Comparison of ENCODE assay signal across 32 cellular contexts in the genomic region with DNA sequence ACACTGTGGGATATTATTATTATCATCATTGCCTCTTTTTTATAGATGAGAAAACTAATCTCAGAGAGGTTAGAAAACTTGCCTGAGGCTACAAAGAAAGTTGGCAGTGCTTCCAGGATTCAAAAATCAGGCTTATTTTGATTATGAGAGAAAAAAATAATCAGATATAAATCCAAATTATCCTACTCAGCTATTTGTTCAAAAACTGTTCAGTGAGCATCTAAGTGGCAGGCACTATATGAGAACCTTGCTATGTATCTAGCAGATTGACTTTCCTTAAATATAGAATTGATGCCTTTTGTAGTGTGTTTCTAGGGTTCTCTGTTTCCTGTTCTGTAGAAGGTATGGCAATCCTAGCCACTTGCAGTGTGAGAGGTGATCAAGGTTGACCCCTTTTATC. TPM values are rescaled to one million over a fixed set of nuclear protein-coding genes. Genes with fewer than 3 reads are reported as not detected.
DNase-seq lines count a peak whose midpoint lies in the region; ATAC-seq, FAIRE-seq and TF ChIP-seq lines count a peak whose summit lies in the region.
"Had no signal": no experiment of that assay in that cellular context is flagged by ENCODE, and none has a peak within 500 bp of the region (broad histone marks: within the 10 kb centered on the region; RNA-seq: fewer than 3 reads in every experiment).

No MANE protein-coding gene starts in this region.

- FAIRE-seq in A549 (lab: Jason Lieb, UNC) (no peak), K562 (lab: Jason Lieb, UNC) (no peak)
- FAIRE-seq: A204.1, D721Med had no signal

- TF ChIP-seq EP300 in A549 (IDR thresholded peaks at IDR 0.05) (no peak), K562 (IDR thresholded peaks at IDR 0.05; ENCODE audit: low read length) (no peak)

- H3K9me1 ChIP-seq in K562 (ENCODE audit: control insufficient read depth, insufficient read depth, low read length), result no peaks in the 10 kb centered on the region

- no peak overlapping the region for H3K9ac ChIP-seq in K562 (ENCODE audit: insufficient read depth in 1 of 2, low read depth in 2 of 2, low read length in 2 of 2)
- H3K9ac ChIP-seq: BLaER1; BLaER1 treated with 17β-estradiol and CSF1 and Interleukin-3, amounts not matched to agents 10 nM and 100 nM had no signal

- DNase-seq in A549 (ENCODE audit: low read depth in 1 of 2, low spot score in 1 of 2) (no peak), K562 (ENCODE audit: extremely low read depth in 1 of 4, low spot score in 3 of 4) (no peak), T-helper 17 cell (no peak), WTC11 (ENCODE audit: low spot score) (no peak)
- DNase-seq: 8988T; ACHN; AML-193; BE2C; C1 segment of cervical spinal cord; Caco-2; Calu3; CD4-positive, alpha-beta memory T cell; CD4-positive, alpha-beta T cell; CD4-positive, CD25-positive, alpha-beta regulatory T cell; CD8-positive, alpha-beta memory T cell; CD8-positive, alpha-beta T cell; COR-L47; DMS 273 treated with DMSO at 0.1 percent for 48 hours; DMS153; DMS53; DMS79; DMS79 treated with DMSO at 0.1 percent for 48 hours; DND-41; EL had no signal

- H3K27ac Mint-ChIP-seq in T-helper 17 cell (no peak overlapping the region), WTC11 (no peak overlapping the region)
- H3K27ac Mint-ChIP-seq: B cell; CD14-positive monocyte; CD4-positive, alpha-beta memory T cell; CD4-positive, alpha-beta T cell; CD4-positive, CD25-positive, alpha-beta regulatory T cell; CD8-positive, alpha-beta memory T cell; CD8-positive, alpha-beta T cell had no signal

- ATAC-seq in A549 (no peak), K562 (no peak), T-helper 17 cell (no peak), WTC11 (no peak)
- ATAC-seq: CD8-positive, alpha-beta T cell had no signal

- POLR2A ChIA-PET in A549 (lab: Yijun Ruan, JAX), result interaction anchor here (1.5 kb wide), 1 partner anchor 11 kb away, joined by 5 read pairs; no protein-coding TSS in a partner anchor
- POLR2A ChIA-PET in K562 (lab: Yijun Ruan, JAX), result no interaction called here
- POLR2A ChIA-PET in WTC11 (lab: Charles Lee), result no interaction called here

- no TSS peak for BruUV-seq in K562 (replicated peaks; lab: Mats Ljungman, UMichigan)

- H3K27me3 Mint-ChIP-seq in T-helper 17 cell, result peaks cover 27% of the 10 kb centered on the region
- H3K27me3 Mint-ChIP-seq in WTC11 (ENCODE audit: low read depth), result no peaks in the 10 kb centered on the region; the same call in 1 of the 2 replicates

- CTCF ChIA-PET in A549 (lab: Yijun Ruan, JAX), result interaction anchor here (0.8 to 9.8 kb wide), 16 partner anchors 8 to 313 kb away, joined by 3 to 46 read pairs (median 4); a partner anchor contains a TSS
- CTCF ChIA-PET in K562 (lab: Yijun Ruan, JAX; ENCODE audit: low intra/inter-chr PET ratio), result no interaction called here
- CTCF ChIA-PET in WTC11 (lab: Charles Lee), result no interaction called here

- H3K4me1 Mint-ChIP-seq in T-helper 17 cell (no peaks in the 10 kb centered on the region), WTC11 (no peaks in the 10 kb centered on the region)
- H3K4me1 Mint-ChIP-seq: CD14-positive monocyte; CD4-positive, alpha-beta memory T cell; CD4-positive, CD25-positive, alpha-beta regulatory T cell had no signal

- 0 out of 2 replicates have a peak, but pooled peaks cover 3% of the 10 kb centered on the region for H4K20me1 ChIP-seq in K562 (replicated peaks; ENCODE audit: control insufficient read depth, insufficient read depth, low read length)
- H4K20me1 ChIP-seq: BLaER1; BLaER1 treated with 17β-estradiol and CSF1 and Interleukin-3, amounts not matched to agents 10 nM and 100 nM had no signal

- H3K9me3 ChIP-seq in A549 (peaks cover 9% of the 10 kb centered on the region; the same call in 2 of the 3 replicates), K562 (replicated peaks; ENCODE audit: control insufficient read depth, insufficient read depth, low read depth, low read length) (no peaks in the 10 kb centered on the region), T-helper 17 cell (ENCODE audit: control insufficient read depth, low read length, poor library complexity, severe bottlenecking) (no peaks in the 10 kb centered on the region)
- H3K9me3 ChIP-seq: BE2C, BLaER1, Caco-2 had no signal

- H3K4me2 ChIP-seq in A549 (no peak overlapping the region), K562 (ENCODE audit: insufficient read depth, low read length) (no peak overlapping the region)
- H3K4me2 ChIP-seq: BLaER1; BLaER1 treated with 17β-estradiol and CSF1 and Interleukin-3, amounts not matched to agents 10 nM and 100 nM had no signal

- TF ChIP-seq POLR2A in A549 (IDR thresholded peaks at IDR 0.05; ENCODE audit: low read length), result no peak
- no peak for TF ChIP-seq POLR2A in K562 (conservative IDR thresholded peaks at IDR 0.05)

- H3K4me1 ChIP-seq in A549 (0 out of 3 replicates have a peak, but pooled peaks cover 6% of the 10 kb centered on the region), K562 (replicated peaks in 1 of 2; ENCODE audit: control insufficient read depth in 2 of 2, insufficient read depth in 2 of 2, low read length in 2 of 2) (no peaks in the 10 kb centered on the region)
- H3K4me1 ChIP-seq: BE2C; BLaER1; BLaER1 treated with 17β-estradiol and CSF1 and Interleukin-3, amounts not matched to agents 10 nM and 100 nM; Caco-2 had no signal

- intact Hi-C loops in K562 (cut with micrococcal nuclease), result no loop called here

- in situ Hi-C loops in K562 (cut with MboI), result no loop called here

- no peaks in the 10 kb centered on the region for H3K79me2 ChIP-seq in K562 (ENCODE audit: control insufficient read depth, insufficient read depth, low read length)

- TF ChIP-seq RAD21 in A549 (conservative IDR thresholded peaks at IDR 0.05 in 1 of 2, IDR thresholded peaks at IDR 0.05 in 1 of 2) (no peak), K562 (CRISPR knock-in tag; conservative IDR thresholded peaks at IDR 0.05 in 1 of 2, IDR thresholded peaks at IDR 0.05 in 1 of 2) (no peak)

- H2AFZ ChIP-seq in K562 (ENCODE audit: low read depth, low read length), result no peak overlapping the region

- TF ChIP-seq CTCF in A549 (IDR thresholded peaks at IDR 0.05) (no peak), K562 (IDR thresholded peaks at IDR 0.05 in 2 of 3, conservative IDR thresholded peaks at IDR 0.05 in 1 of 3; ENCODE audit: insufficient read depth in 2 of 3, low read depth in 1 of 3, low read length in 3 of 3) (no peak), WTC11 (IDR thresholded peaks at IDR 0.05) (no peak)

- H3K27ac ChIP-seq in A549 (peak overlapping the region in 1 of 2 experiments; percentile 15; a peak in 1 of 6 replicates), K562 (ENCODE audit: extremely low read depth, low read depth, low read length) (no peak overlapping the region)
- H3K27ac ChIP-seq: 22Rv1; BLaER1; BLaER1 treated with 17β-estradiol and CSF1 and Interleukin-3, amounts not matched to agents 10 nM and 100 nM; C4-2B had no signal

- H3K4me3 Mint-ChIP-seq in T-helper 17 cell, result no peak overlapping the region
- no peak overlapping the region for H3K4me3 Mint-ChIP-seq in WTC11
- H3K4me3 Mint-ChIP-seq: B cell; CD14-positive monocyte; CD4-positive, alpha-beta memory T cell; CD4-positive, alpha-beta T cell; CD4-positive, CD25-positive, alpha-beta regulatory T cell; CD8-positive, alpha-beta memory T cell; CD8-positive, alpha-beta T cell had no signal

- H3K36me3 Mint-ChIP-seq in T-helper 17 cell (ENCODE audit: low read depth) (no peaks in the 10 kb centered on the region), WTC11 (no peaks in the 10 kb centered on the region)
- H3K36me3 Mint-ChIP-seq: CD14-positive monocyte; CD4-positive, alpha-beta memory T cell; CD4-positive, CD25-positive, alpha-beta regulatory T cell; CD8-positive, alpha-beta memory T cell; CD8-positive, alpha-beta T cell had no signal

- H3K4me3 ChIP-seq in A549 (no peak overlapping the region), K562 (no peak overlapping the region)
- H3K4me3 ChIP-seq: BLaER1; BLaER1 treated with 17β-estradiol and CSF1 and Interleukin-3, amounts not matched to agents 10 nM and 100 nM had no signal

- peaks cover 15% of the 10 kb centered on the region for H3K9me3 Mint-ChIP-seq in WTC11
- H3K9me3 Mint-ChIP-seq: CD4-positive, alpha-beta T cell; CD8-positive, alpha-beta T cell had no signal

- no peaks in the 10 kb centered on the region for H3K36me3 ChIP-seq in K562 (ENCODE audit: control insufficient read depth, insufficient read depth, low read length)
- H3K36me3 ChIP-seq: BE2C; BLaER1; BLaER1 treated with 17β-estradiol and CSF1 and Interleukin-3, amounts not matched to agents 10 nM and 100 nM had no signal

- H3K27me3 ChIP-seq in K562 (ENCODE audit: control insufficient read depth in 2 of 2, insufficient read depth in 2 of 2, low read length in 2 of 2), result peaks cover 19 to 26% of the 10 kb centered on the region in 2 experiments; a peak in 4 of 5 replicates
- H3K27me3 ChIP-seq: BLaER1; BLaER1 treated with 17β-estradiol and CSF1 and Interleukin-3, amounts not matched to agents 10 nM and 100 nM had no signal

TF ChIP-seq in K562, 482 proteins besides CTCF, POLR2A, EP300 and RAD21 (continues in another document):
- TF ChIP-seq MAFF (IDR thresholded peaks at IDR 0.05; ENCODE audit: low read length), result peak; percentile 9; the same call in 1 of the 2 replicates

RNA-seq across cellular contexts. Expression of a gene that starts 60.0 kb away (rescaled TPM):
- polyA plus RNA-seq in A549 (2011; rRNA removed) (73.0 and 83.9 TPM in 2 replicates), A549 (2017; fragmentation: RNase III; extraction: RNeasy Plus Mini Kit Qiagen cat#74134 plus additional on column Dnase treatment) (29.1 to 36.0 TPM (median 32.8 TPM) in 3 replicates), K562 (2011; rRNA removed) (29.9 and 34.9 TPM in 2 replicates), K562 (2014; fragmentation: Illumina TruSeq; extraction: Trizol) (18.1 and 20.4 TPM in 2 replicates), K562 (2014; fragmentation: Nextera tagmentation; extraction: Ambion mirVana) (1 to 10 TPM; 6.1 to 7.0 TPM), K562 (2014; rRNA removed) (10.0 and 20.4 TPM in 2 replicates)
- 22.5 and 28.4 TPM in 2 replicates for polyA plus RNA-seq in A549 (2012; cell fraction: cytosol; rRNA removed)
- 25.8 and 35.9 TPM in 2 replicates for polyA plus RNA-seq in A549 (2012; cell fraction: nucleus; rRNA removed)
- 112 and 123 TPM in 2 replicates for polyA minus RNA-seq in A549 (2011; rRNA and poly(A)+ RNA removed)
- total RNA-seq in K562 (2011; cell fraction: chromatin; rRNA removed; ENCODE audit: low replicate concordance), result 36.2 and 46.3 TPM in 2 replicates
- 20.3 and 25.4 TPM in 2 replicates for total RNA-seq in K562 (2011; cell fraction: nucleolus; rRNA removed)
- 36.7 and 64.9 TPM in 2 replicates for total RNA-seq in K562 (2011; cell fraction: nucleoplasm; rRNA removed)
- total RNA-seq in K562 (2014; rRNA removed) (12.1 and 20.9 TPM in 2 replicates), K562 (2014; rRNA removed; fragmentation: Illumina TruSeq; extraction: Trizol) (17.6 and 20.0 TPM in 2 replicates), K562 (2015; rRNA removed; fragmentation: Illumina TruSeq; extraction: Trizol) (21.2 and 22.4 TPM in 2 replicates), K562 (2021) (28.0 and 28.2 TPM in 2 replicates), T-helper 17 cell (10 to 100 TPM; 11.6 to 13.9 TPM), WTC11 (2021) (31.5 to 35.5 TPM (median 32.6 TPM) in 3 replicates)
- 22.9 and 25.7 TPM in 2 replicates for polyA plus RNA-seq in K562 (2011; cell fraction: cytosol; rRNA removed)
- 22.4 and 26.3 TPM in 2 replicates for polyA plus RNA-seq in K562 (2011; cell fraction: nucleus; rRNA removed)
- polyA plus RNA-seq in K562 (2012), result 12.9 and 15.5 TPM in 2 replicates
- polyA minus RNA-seq in K562 (2011; rRNA and poly(A)+ RNA removed), result 46.0 and 51.7 TPM in 2 replicates
- polyA minus RNA-seq in K562 (2011; cell fraction: cytosol; rRNA and poly(A)+ RNA removed), result 21.2 and 31.0 TPM in 2 replicates
- 10.8 and 16.6 TPM in 2 replicates for polyA minus RNA-seq in K562 (2011; cell fraction: nucleus; rRNA and poly(A)+ RNA removed)
